8 cellular contexts compared by ENCODE assay signal in genomic region chr17:78173025-78173715, GRCh38. TPM values are rescaled to one million over a fixed set of nuclear protein-coding genes. Genes with fewer than 3 reads are reported as not detected.
DNase-seq lines count a peak whose midpoint lies in the region; ATAC-seq, FAIRE-seq and TF ChIP-seq lines count a peak whose summit lies in the region.

No MANE protein-coding gene starts in this region.

- H3K4me2 ChIP-seq in K562 (ENCODE audit: insufficient read depth, low read length): no peak overlapping the region

- TF ChIP-seq CTCF in GM10248 (IDR thresholded peaks at IDR 0.05; ENCODE audit: control extremely low read depth, extremely low read depth, low read depth, missing control alignments): no peak
- no peak for TF ChIP-seq CTCF in K562 (IDR thresholded peaks at IDR 0.05 in 2 of 3, conservative IDR thresholded peaks at IDR 0.05 in 1 of 3; ENCODE audit: insufficient read depth in 2 of 3, low read depth in 1 of 3, low read length in 3 of 3)

- peak; percentile 68 for DNase-seq in GM10248 (ENCODE audit: extremely low spot score)
- DNase-seq in K562 (ENCODE audit: extremely low read depth in 1 of 4, low spot score in 3 of 4): no peak
- no peak for DNase-seq in natural killer cell treated with Interleukin-12 subunit alpha and Interleukin-12 subunit beta and Interleukin-15 and Interleukin-18, amount 100 ng/mL, for 72 hours (ENCODE audit: low spot score)
- DNase-seq in NCI-H526 (lab: John Stamatoyannopoulos, UW): no peak
- no peak for DNase-seq in stimulated activated CD8-positive, alpha-beta memory T cell treated with anti-CD3 and anti-CD28 coated beads, Interleukin-4, amount 100 ng/mL, for 48 hours
- no peak for DNase-seq in dermis blood vessel endothelial cell
- DNase-seq in NCI-H748 treated with DMSO at 0.1 percent for 48 hours (lab: John Stamatoyannopoulos, UW): no peak

- CTCF ChIA-PET in GM10248 (lab: Yijun Ruan, JAX): interaction anchor here (1.2 to 6.3 kb wide), 7 partner anchors 9 to 60 kb away, joined by 3 to 50 read pairs (median 24); partner anchors contain the start of genes AFMID and TK1
- CTCF ChIA-PET in K562 (lab: Yijun Ruan, JAX; ENCODE audit: low intra/inter-chr PET ratio): no interaction called here

- POLR2A ChIA-PET in GM10248 (lab: Yijun Ruan, JAX) (interaction anchor here (1.2 kb wide), 1 partner anchor 26 kb away, joined by 4 read pairs; the partner anchor contains the start of gene C17orf99), K562 (lab: Yijun Ruan, JAX) (interaction anchor here (0.7 to 2.4 kb wide), 6 partner anchors 10 to 45 kb away, joined by 3 to 14 read pairs (median 3); no protein-coding TSS in a partner anchor)

- no peak overlapping the region for H3K27ac ChIP-seq in K562 (ENCODE audit: extremely low read depth, low read depth, low read length)

- intact Hi-C loops in K562 (cut with micrococcal nuclease): no loop called here

- TF ChIP-seq POLR2A in K562 (conservative IDR thresholded peaks at IDR 0.05): peak; percentile 39

- H3K79me2 ChIP-seq in K562 (ENCODE audit: control insufficient read depth, insufficient read depth, low read length): peaks cover 34% of the 10 kb centered on the region

- no peak overlapping the region for H3K4me3 ChIP-seq in K562

- in situ Hi-C loops in K562 (cut with MboI): loop anchor here (5.0 kb wide), 1 partner anchor 61 kb away; no protein-coding TSS in a partner anchor

- H3K9ac ChIP-seq in K562 (ENCODE audit: insufficient read depth in 1 of 2, low read depth in 2 of 2, low read length in 2 of 2): peak overlapping the region in 1 of 2 experiments; percentile 63; a peak in 2 of 4 replicates

- TF ChIP-seq EP300 in K562 (IDR thresholded peaks at IDR 0.05; ENCODE audit: low read length): no peak

- no peak overlapping the region for H2AFZ ChIP-seq in K562 (ENCODE audit: low read depth, low read length)

- H4K20me1 ChIP-seq in K562 (replicated peaks; ENCODE audit: control insufficient read depth, insufficient read depth, low read length): peaks cover 17% of the 10 kb centered on the region

- WGBS in K562 (ENCODE audit: insufficient coverage, low coverage, missing lambda C conversion rate): 78% methylated on average over 10 of the region's 11 CpGs

- H3K27me3 ChIP-seq in K562 (ENCODE audit: control insufficient read depth in 2 of 2, insufficient read depth in 2 of 2, low read length in 2 of 2): no peaks in the 10 kb centered on the region

- peaks cover 83% of the 10 kb centered on the region; the same call in 2 of the 3 replicates for H3K36me3 ChIP-seq in K562 (ENCODE audit: control insufficient read depth, insufficient read depth, low read length)

- no TSS peak for BruUV-seq in K562 (replicated peaks; lab: Mats Ljungman, UMichigan)

- H3K4me3 Mint-ChIP-seq in natural killer cell treated with Interleukin-12 subunit alpha and Interleukin-12 subunit beta and Interleukin-15 and Interleukin-18, amount 100 ng/mL, for 72 hours: peak overlapping the region; percentile 58

- peaks cover 16 to 72% of the 10 kb centered on the region in 2 experiments for H3K4me1 ChIP-seq in K562 (replicated peaks in 1 of 2; ENCODE audit: control insufficient read depth in 2 of 2, insufficient read depth in 2 of 2, low read length in 2 of 2)

- no peaks in the 10 kb centered on the region for H3K27me3 Mint-ChIP-seq in natural killer cell treated with Interleukin-12 subunit alpha and Interleukin-12 subunit beta and Interleukin-15 and Interleukin-18, amount 100 ng/mL, for 72 hours

- ATAC-seq in HG03095 (IDR thresholded peaks at IDR 0.05; ENCODE audit: unreplicated experiment) (peak; percentile 31), K562 (no peak)
- ATAC-seq in natural killer cell treated with Interleukin-12 subunit alpha and Interleukin-12 subunit beta and Interleukin-15 and Interleukin-18, amount 100 ng/mL, for 72 hours: peak in 1 of 2 donors; percentile 54

- no peaks in the 10 kb centered on the region for H3K9me3 ChIP-seq in K562 (replicated peaks; ENCODE audit: control insufficient read depth, insufficient read depth, low read depth, low read length)

- TF ChIP-seq RAD21 in K562 (CRISPR knock-in tag; conservative IDR thresholded peaks at IDR 0.05 in 1 of 2, IDR thresholded peaks at IDR 0.05 in 1 of 2): no peak

- H3K36me3 Mint-ChIP-seq in natural killer cell treated with Interleukin-12 subunit alpha and Interleukin-12 subunit beta and Interleukin-15 and Interleukin-18, amount 100 ng/mL, for 72 hours: peaks cover 6% of the 10 kb centered on the region

- peaks cover 38 to 39% of the 10 kb centered on the region in 2 donors for H3K4me1 Mint-ChIP-seq in natural killer cell treated with Interleukin-12 subunit alpha and Interleukin-12 subunit beta and Interleukin-15 and Interleukin-18, amount 100 ng/mL, for 72 hours (ENCODE audit: low read depth in 2 of 2)

- peaks cover 5% of the 10 kb centered on the region for H3K9me1 ChIP-seq in K562 (ENCODE audit: control insufficient read depth, insufficient read depth, low read length)

- H3K9me3 Mint-ChIP-seq in natural killer cell treated with Interleukin-12 subunit alpha and Interleukin-12 subunit beta and Interleukin-15 and Interleukin-18, amount 100 ng/mL, for 72 hours: no peaks in the 10 kb centered on the region

- no peak for FAIRE-seq in K562 (lab: Jason Lieb, UNC)

- H3K27ac Mint-ChIP-seq in natural killer cell treated with Interleukin-12 subunit alpha and Interleukin-12 subunit beta and Interleukin-15 and Interleukin-18, amount 100 ng/mL, for 72 hours: peak overlapping the region; percentile 70 to 77

RNA-seq across cellular contexts. Expression of gene SYNGR2, which starts 4.8 kb away (rescaled TPM):
- total RNA-seq in K562 (2011; cell fraction: chromatin; rRNA removed; ENCODE audit: low replicate concordance): 68.6 and 254 TPM in 2 replicates
- 327 and 339 TPM in 2 replicates for total RNA-seq in K562 (2011; cell fraction: nucleolus; rRNA removed)
- total RNA-seq in K562 (2011; cell fraction: nucleoplasm; rRNA removed): 222 and 253 TPM in 2 replicates
- total RNA-seq in K562 (2014; rRNA removed): 87.8 and 120 TPM in 2 replicates
- total RNA-seq in K562 (2014; rRNA removed; fragmentation: Illumina TruSeq; extraction: Trizol): 29.7 and 44.9 TPM in 2 replicates
- total RNA-seq in K562 (2015; rRNA removed; fragmentation: Illumina TruSeq; extraction: Trizol): 68.0 and 68.2 TPM in 2 replicates
- total RNA-seq in K562 (2021): 173 and 185 TPM in 2 replicates
- 159 and 208 TPM in 2 replicates for polyA plus RNA-seq in K562 (2011; rRNA removed)
- polyA plus RNA-seq in K562 (2011; cell fraction: cytosol; rRNA removed): 393 and 921 TPM in 2 replicates
- polyA plus RNA-seq in K562 (2011; cell fraction: nucleus; rRNA removed): 163 and 222 TPM in 2 replicates
- polyA plus RNA-seq in K562 (2012): 104 and 149 TPM in 2 replicates
- 167 and 172 TPM in 2 replicates for polyA plus RNA-seq in K562 (2014; fragmentation: Illumina TruSeq; extraction: Trizol)
- 1 to 10 TPM; 1.4 to 7.6 TPM for polyA plus RNA-seq in K562 (2014; fragmentation: Nextera tagmentation; extraction: Ambion mirVana)
- 140 and 156 TPM in 2 replicates for polyA plus RNA-seq in K562 (2014; rRNA removed)
- polyA minus RNA-seq in K562 (2011; rRNA and poly(A)+ RNA removed): 64.8 and 150 TPM in 2 replicates
- 129 and 147 TPM in 2 replicates for polyA minus RNA-seq in K562 (2011; cell fraction: cytosol; rRNA and poly(A)+ RNA removed)
- 33.9 and 38.4 TPM in 2 replicates for polyA minus RNA-seq in K562 (2011; cell fraction: nucleus; rRNA and poly(A)+ RNA removed)
- 100 to 1,000 TPM in 1 of 2 donors, 10 to 100 TPM in 1; 84.9 to 120 TPM for total RNA-seq in natural killer cell treated with Interleukin-12 subunit alpha and Interleukin-12 subunit beta and Interleukin-15 and Interleukin-18, amount 100 ng/mL, for 72 hours
- total RNA-seq in dermis blood vessel endothelial cell: 48.0 and 54.0 TPM in 2 replicates

RNA-seq across cellular contexts. Expression of gene TK1, which starts 13.7 kb away (rescaled TPM):
- 24.3 and 89.6 TPM in 2 replicates for total RNA-seq in K562 (2011; cell fraction: chromatin; rRNA removed; ENCODE audit: low replicate concordance)
- 88.4 and 100 TPM in 2 replicates for total RNA-seq in K562 (2011; cell fraction: nucleolus; rRNA removed)
- total RNA-seq in K562 (2011; cell fraction: nucleoplasm; rRNA removed): 53.4 and 62.0 TPM in 2 replicates
- 195 and 231 TPM in 2 replicates for total RNA-seq in K562 (2014; rRNA removed)
- total RNA-seq in K562 (2014; rRNA removed; fragmentation: Illumina TruSeq; extraction: Trizol): 45.0 and 59.5 TPM in 2 replicates
- 97.7 and 98.0 TPM in 2 replicates for total RNA-seq in K562 (2015; rRNA removed; fragmentation: Illumina TruSeq; extraction: Trizol)
- 198 TPM in 2 replicates for total RNA-seq in K562 (2021)
- 123 and 130 TPM in 2 replicates for polyA plus RNA-seq in K562 (2011; rRNA removed)
- polyA plus RNA-seq in K562 (2011; cell fraction: cytosol; rRNA removed): 232 and 546 TPM in 2 replicates
- 82.4 and 119 TPM in 2 replicates for polyA plus RNA-seq in K562 (2011; cell fraction: nucleus; rRNA removed)
- 204 and 231 TPM in 2 replicates for polyA plus RNA-seq in K562 (2012)
- 103 and 216 TPM in 2 replicates for polyA plus RNA-seq in K562 (2014; fragmentation: Illumina TruSeq; extraction: Trizol)
- 10 to 100 TPM in 1 of 2 experiments, 1 to 10 TPM in 1; 8.4 to 29.9 TPM for polyA plus RNA-seq in K562 (2014; fragmentation: Nextera tagmentation; extraction: Ambion mirVana)
- 192 and 280 TPM in 2 replicates for polyA plus RNA-seq in K562 (2014; rRNA removed)
- polyA minus RNA-seq in K562 (2011; rRNA and poly(A)+ RNA removed): 86.2 and 149 TPM in 2 replicates
- polyA minus RNA-seq in K562 (2011; cell fraction: cytosol; rRNA and poly(A)+ RNA removed): 121 and 135 TPM in 2 replicates
- 32.2 and 35.5 TPM in 2 replicates for polyA minus RNA-seq in K562 (2011; cell fraction: nucleus; rRNA and poly(A)+ RNA removed)
- 100 to 1,000 TPM in 1 of 2 donors, 10 to 100 TPM in 1; 66.8 to 138 TPM for total RNA-seq in natural killer cell treated with Interleukin-12 subunit alpha and Interleukin-12 subunit beta and Interleukin-15 and Interleukin-18, amount 100 ng/mL, for 72 hours
- 98.7 and 170 TPM in 2 replicates for total RNA-seq in dermis blood vessel endothelial cell

RNA-seq across cellular contexts. Expression of gene AFMID, which starts 14.0 kb away (rescaled TPM):
- 125 and 253 TPM in 2 replicates for total RNA-seq in K562 (2011; cell fraction: chromatin; rRNA removed; ENCODE audit: low replicate concordance)
- total RNA-seq in K562 (2011; cell fraction: nucleolus; rRNA removed): 134 and 153 TPM in 2 replicates
- 139 and 167 TPM in 2 replicates for total RNA-seq in K562 (2011; cell fraction: nucleoplasm; rRNA removed)
- total RNA-seq in K562 (2014; rRNA removed) (68.1 and 101 TPM in 2 replicates), K562 (2014; rRNA removed; fragmentation: Illumina TruSeq; extraction: Trizol) (63.4 and 70.4 TPM in 2 replicates), K562 (2015; rRNA removed; fragmentation: Illumina TruSeq; extraction: Trizol) (61.8 and 62.1 TPM in 2 replicates), K562 (2021) (67.3 and 74.0 TPM in 2 replicates), dermis blood vessel endothelial cell (54.9 and 95.6 TPM in 2 replicates)
- polyA plus RNA-seq in K562 (2011; rRNA removed) (73.8 and 74.4 TPM in 2 replicates), K562 (2014; fragmentation: Illumina TruSeq; extraction: Trizol) (119 and 133 TPM in 2 replicates), K562 (2014; fragmentation: Nextera tagmentation; extraction: Ambion mirVana) (100 to 1,000 TPM in 1 of 2 experiments, 10 to 100 TPM in 1; 80.3 to 188 TPM), K562 (2014; rRNA removed) (95.7 and 110 TPM in 2 replicates)
- 85.6 and 94.0 TPM in 2 replicates for polyA plus RNA-seq in K562 (2011; cell fraction: cytosol; rRNA removed)
- 83.1 and 130 TPM in 2 replicates for polyA plus RNA-seq in K562 (2011; cell fraction: nucleus; rRNA removed)
- 61.5 and 73.9 TPM in 2 replicates for polyA plus RNA-seq in K562 (2012)
- polyA minus RNA-seq in K562 (2011; rRNA and poly(A)+ RNA removed): 81.4 and 85.1 TPM in 2 replicates
- polyA minus RNA-seq in K562 (2011; cell fraction: cytosol; rRNA and poly(A)+ RNA removed): 32.2 and 35.0 TPM in 2 replicates
- polyA minus RNA-seq in K562 (2011; cell fraction: nucleus; rRNA and poly(A)+ RNA removed): 27.0 and 36.4 TPM in 2 replicates
- total RNA-seq in natural killer cell treated with Interleukin-12 subunit alpha and Interleukin-12 subunit beta and Interleukin-15 and Interleukin-18, amount 100 ng/mL, for 72 hours: 10 to 100 TPM; 17.0 to 49.7 TPM

RNA-seq across cellular contexts. Expression of gene C17orf99, which starts 27.0 kb away (rescaled TPM):
- 66.4 and 86.5 TPM in 2 replicates for total RNA-seq in K562 (2011; cell fraction: chromatin; rRNA removed; ENCODE audit: low replicate concordance)
- 51.9 and 66.7 TPM in 2 replicates for total RNA-seq in K562 (2011; cell fraction: nucleolus; rRNA removed)
- total RNA-seq in K562 (2011; cell fraction: nucleoplasm; rRNA removed): 36.2 and 47.7 TPM in 2 replicates
- 16.8 and 17.3 TPM in 2 replicates for total RNA-seq in K562 (2014; rRNA removed)
- 7.1 and 7.5 TPM in 2 replicates for total RNA-seq in K562 (2014; rRNA removed; fragmentation: Illumina TruSeq; extraction: Trizol)
- total RNA-seq in K562 (2015; rRNA removed; fragmentation: Illumina TruSeq; extraction: Trizol): 4.0 and 5.8 TPM in 2 replicates
- total RNA-seq in K562 (2021): 16.4 and 18.9 TPM in 2 replicates
- polyA plus RNA-seq in K562 (2011; rRNA removed): 15.9 and 16.2 TPM in 2 replicates
- 11.8 and 31.5 TPM in 2 replicates for polyA plus RNA-seq in K562 (2011; cell fraction: cytosol; rRNA removed)
- 30.9 and 68.9 TPM in 2 replicates for polyA plus RNA-seq in K562 (2011; cell fraction: nucleus; rRNA removed)
- 4.7 and 6.4 TPM in 2 replicates for polyA plus RNA-seq in K562 (2012)
- 14.3 and 20.0 TPM in 2 replicates for polyA plus RNA-seq in K562 (2014; fragmentation: Illumina TruSeq; extraction: Trizol)
- polyA plus RNA-seq in K562 (2014; fragmentation: Nextera tagmentation; extraction: Ambion mirVana): 1 to 10 TPM; 4.1 to 7.7 TPM
- polyA plus RNA-seq in K562 (2014; rRNA removed): 16.4 and 19.9 TPM in 2 replicates
- 2.7 and 10.0 TPM in 2 replicates for polyA minus RNA-seq in K562 (2011; rRNA and poly(A)+ RNA removed)
- polyA minus RNA-seq in K562 (2011; cell fraction: cytosol; rRNA and poly(A)+ RNA removed): 6.5 and 11.1 TPM in 2 replicates
- polyA minus RNA-seq in K562 (2011; cell fraction: nucleus; rRNA and poly(A)+ RNA removed): 5.6 and 11.8 TPM in 2 replicates
- not detected for total RNA-seq in natural killer cell treated with Interleukin-12 subunit alpha and Interleukin-12 subunit beta and Interleukin-15 and Interleukin-18, amount 100 ng/mL, for 72 hours
- total RNA-seq in dermis blood vessel endothelial cell: not detected in 2 replicates

RNA-seq across cellular contexts. Expression of gene BIRC5, which starts 40.9 kb away (rescaled TPM):
- 88.6 and 104 TPM in 2 replicates for total RNA-seq in K562 (2011; cell fraction: chromatin; rRNA removed; ENCODE audit: low replicate concordance)
- total RNA-seq in K562 (2011; cell fraction: nucleolus; rRNA removed): 92.8 and 99.1 TPM in 2 replicates
- total RNA-seq in K562 (2011; cell fraction: nucleoplasm; rRNA removed): 114 and 121 TPM in 2 replicates
- total RNA-seq in K562 (2014; rRNA removed): 114 and 140 TPM in 2 replicates
- total RNA-seq in K562 (2014; rRNA removed; fragmentation: Illumina TruSeq; extraction: Trizol): 79.1 and 79.9 TPM in 2 replicates
- total RNA-seq in K562 (2015; rRNA removed; fragmentation: Illumina TruSeq; extraction: Trizol): 101 and 106 TPM in 2 replicates
- 101 and 104 TPM in 2 replicates for total RNA-seq in K562 (2021)
- 61.4 and 64.4 TPM in 2 replicates for polyA plus RNA-seq in K562 (2011; rRNA removed)
- polyA plus RNA-seq in K562 (2011; cell fraction: cytosol; rRNA removed): 55.7 and 67.4 TPM in 2 replicates
- 37.3 and 40.7 TPM in 2 replicates for polyA plus RNA-seq in K562 (2011; cell fraction: nucleus; rRNA removed)
- polyA plus RNA-seq in K562 (2012): 67.7 and 78.4 TPM in 2 replicates
- 74.6 and 88.8 TPM in 2 replicates for polyA plus RNA-seq in K562 (2014; fragmentation: Illumina TruSeq; extraction: Trizol)
- polyA plus RNA-seq in K562 (2014; fragmentation: Nextera tagmentation; extraction: Ambion mirVana): 100 to 1,000 TPM in 1 of 2 experiments, 10 to 100 TPM in 1; 98.2 to 107 TPM
- polyA plus RNA-seq in K562 (2014; rRNA removed): 127 and 155 TPM in 2 replicates
- polyA minus RNA-seq in K562 (2011; rRNA and poly(A)+ RNA removed): 83.8 and 87.5 TPM in 2 replicates
- 34.3 and 38.4 TPM in 2 replicates for polyA minus RNA-seq in K562 (2011; cell fraction: cytosol; rRNA and poly(A)+ RNA removed)
- polyA minus RNA-seq in K562 (2011; cell fraction: nucleus; rRNA and poly(A)+ RNA removed): 36.9 and 58.9 TPM in 2 replicates
- total RNA-seq in natural killer cell treated with Interleukin-12 subunit alpha and Interleukin-12 subunit beta and Interleukin-15 and Interleukin-18, amount 100 ng/mL, for 72 hours: 100 to 1,000 TPM in 1 of 2 donors, 10 to 100 TPM in 1; 42.4 to 100 TPM
- total RNA-seq in dermis blood vessel endothelial cell: 23.5 and 91.0 TPM in 2 replicates
